In the genomic region with DNA sequence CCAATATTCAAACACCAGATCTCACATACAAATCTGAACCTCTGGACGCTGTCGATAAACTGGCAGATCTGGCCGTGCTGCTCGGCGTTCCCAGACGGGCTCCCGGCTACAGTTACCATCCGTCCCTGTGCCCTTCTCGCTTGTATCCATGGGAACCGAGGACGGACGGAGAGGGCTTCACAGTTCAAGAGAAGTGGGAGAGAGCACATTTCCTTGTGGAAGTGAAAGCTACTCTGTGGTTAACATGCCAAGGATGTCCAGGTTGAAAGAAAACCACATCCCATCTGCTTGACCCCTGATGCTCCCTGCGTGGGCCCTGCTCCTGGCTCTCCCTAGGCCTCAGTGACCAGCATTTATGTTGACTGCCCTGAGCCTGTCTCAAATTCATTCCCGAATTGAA, we compare ENCODE assay signal across 1 cellular context.
TF ChIP-seq lines count a peak whose summit lies in the region.

No MANE protein-coding gene starts in this region.

TF ChIP-seq in GM12878, 131 proteins besides CTCF, POLR2A, EP300 and RAD21 (continued from another document):
- TF ChIP-seq SMARCA5 (IDR thresholded peaks at IDR 0.05) (no peak), TCF7 (IDR thresholded peaks at IDR 0.05; ENCODE audit: borderline replicate concordance) (no peak), TCF12 (IDR thresholded peaks at IDR 0.05; ENCODE audit: low read depth, low read length) (no peak), NR2F1 (conservative IDR thresholded peaks at IDR 0.05) (no peak), JUNB (IDR thresholded peaks at IDR 0.05) (no peak), NR2C1 (IDR thresholded peaks at IDR 0.05) (no peak), ZNF274 (IDR thresholded peaks at IDR 0.05; ENCODE audit: insufficient read depth, insufficient read length) (no peak), ZZZ3 (IDR thresholded peaks at IDR 0.05; ENCODE audit: control insufficient read depth, insufficient read length, low read depth) (no peak)
- TF ChIP-seq, protein P1, sequence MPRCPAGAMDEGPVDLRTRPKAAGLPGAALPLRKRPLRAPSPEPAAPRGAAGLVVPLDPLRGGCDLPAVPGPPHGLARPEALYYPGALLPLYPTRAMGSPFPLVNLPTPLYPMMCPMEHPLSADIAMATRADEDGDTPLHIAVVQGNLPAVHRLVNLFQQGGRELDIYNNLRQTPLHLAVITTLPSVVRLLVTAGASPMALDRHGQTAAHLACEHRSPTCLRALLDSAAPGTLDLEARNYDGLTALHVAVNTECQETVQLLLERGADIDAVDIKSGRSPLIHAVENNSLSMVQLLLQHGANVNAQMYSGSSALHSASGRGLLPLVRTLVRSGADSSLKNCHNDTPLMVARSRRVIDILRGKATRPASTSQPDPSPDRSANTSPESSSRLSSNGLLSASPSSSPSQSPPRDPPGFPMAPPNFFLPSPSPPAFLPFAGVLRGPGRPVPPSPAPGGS (IDR thresholded peaks at IDR 0.05; ENCODE audit: borderline replicate concordance, insufficient read depth, low read depth, low read length, poor library complexity, severe bottlenecking) = no peak
- TF ChIP-seq, protein P2, sequence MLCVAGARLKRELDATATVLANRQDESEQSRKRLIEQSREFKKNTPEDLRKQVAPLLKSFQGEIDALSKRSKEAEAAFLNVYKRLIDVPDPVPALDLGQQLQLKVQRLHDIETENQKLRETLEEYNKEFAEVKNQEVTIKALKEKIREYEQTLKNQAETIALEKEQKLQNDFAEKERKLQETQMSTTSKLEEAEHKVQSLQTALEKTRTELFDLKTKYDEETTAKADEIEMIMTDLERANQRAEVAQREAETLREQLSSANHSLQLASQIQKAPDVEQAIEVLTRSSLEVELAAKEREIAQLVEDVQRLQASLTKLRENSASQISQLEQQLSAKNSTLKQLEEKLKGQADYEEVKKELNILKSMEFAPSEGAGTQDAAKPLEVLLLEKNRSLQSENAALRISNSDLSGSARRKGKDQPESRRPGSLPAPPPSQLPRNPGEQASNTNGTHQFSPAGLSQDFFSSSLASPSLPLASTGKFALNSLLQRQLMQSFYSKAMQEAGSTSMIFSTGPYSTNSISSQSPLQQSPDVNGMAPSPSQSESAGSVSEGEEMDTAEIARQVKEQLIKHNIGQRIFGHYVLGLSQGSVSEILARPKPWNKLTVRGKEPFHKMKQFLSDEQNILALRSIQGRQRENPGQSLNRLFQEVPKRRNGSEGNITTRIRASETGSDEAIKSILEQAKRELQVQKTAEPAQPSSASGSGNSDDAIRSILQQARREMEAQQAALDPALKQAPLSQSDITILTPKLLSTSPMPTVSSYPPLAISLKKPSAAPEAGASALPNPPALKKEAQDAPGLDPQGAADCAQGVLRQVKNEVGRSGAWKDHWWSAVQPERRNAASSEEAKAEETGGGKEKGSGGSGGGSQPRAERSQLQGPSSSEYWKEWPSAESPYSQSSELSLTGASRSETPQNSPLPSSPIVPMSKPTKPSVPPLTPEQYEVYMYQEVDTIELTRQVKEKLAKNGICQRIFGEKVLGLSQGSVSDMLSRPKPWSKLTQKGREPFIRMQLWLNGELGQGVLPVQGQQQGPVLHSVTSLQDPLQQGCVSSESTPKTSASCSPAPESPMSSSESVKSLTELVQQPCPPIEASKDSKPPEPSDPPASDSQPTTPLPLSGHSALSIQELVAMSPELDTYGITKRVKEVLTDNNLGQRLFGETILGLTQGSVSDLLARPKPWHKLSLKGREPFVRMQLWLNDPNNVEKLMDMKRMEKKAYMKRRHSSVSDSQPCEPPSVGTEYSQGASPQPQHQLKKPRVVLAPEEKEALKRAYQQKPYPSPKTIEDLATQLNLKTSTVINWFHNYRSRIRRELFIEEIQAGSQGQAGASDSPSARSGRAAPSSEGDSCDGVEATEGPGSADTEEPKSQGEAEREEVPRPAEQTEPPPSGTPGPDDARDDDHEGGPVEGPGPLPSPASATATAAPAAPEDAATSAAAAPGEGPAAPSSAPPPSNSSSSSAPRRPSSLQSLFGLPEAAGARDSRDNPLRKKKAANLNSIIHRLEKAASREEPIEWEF (IDR thresholded peaks at IDR 0.05; ENCODE audit: insufficient replicate concordance, low read depth, low read length) = no peak
